Comparison of ENCODE assay signal across 11 cellular contexts in genomic region chr20:5918856-5919633, GRCh38. TPM values are rescaled to one million over a fixed set of nuclear protein-coding genes. Genes with fewer than 3 reads are reported as not detected.
A peak's percentile ranks its signal among the peaks of the same experiment; 100 is the strongest.
DNase-seq lines count a peak whose midpoint lies in the region; ATAC-seq and TF ChIP-seq lines count a peak whose summit lies in the region.
"Had no signal": no experiment of that assay in that cellular context is flagged by ENCODE, and none has a peak within 500 bp of the region (broad histone marks: within the 10 kb centered on the region; RNA-seq: fewer than 3 reads in every experiment).

No MANE protein-coding gene starts in this region.

- H3K4me2 ChIP-seq in hepatocyte, result no peak overlapping the region

- CTCF ChIA-PET in activated CD4-positive, alpha-beta memory T cell treated with anti-CD3 and anti-CD28 coated beads, Interleukin-2, amount 10 ng/mL, durations not matched to agents 7 days and 5 days (lab: Charles Lee), result interaction anchor here (0.7 to 0.9 kb wide), 4 partner anchors 75 to 121 kb away, joined by 3 read pairs; no protein-coding TSS in a partner anchor

- DNase-seq in DMS53 (lab: John Stamatoyannopoulos, UW), result peak; percentile 88
- DNase-seq in activated CD4-positive, alpha-beta memory T cell treated with anti-CD3 and anti-CD28 coated beads, Interleukin-2, amount 10 ng/mL, durations not matched to agents 7 days and 5 days, result peak; percentile 32
- peak; percentile 57 for DNase-seq in kidney epithelial cell (ENCODE audit: low read depth)
- no peak for DNase-seq in NCI-H1105 (lab: John Stamatoyannopoulos, UW)
- no peak for DNase-seq in hepatocyte (ENCODE audit: low spot score)
- DNase-seq: NCI-H524 treated with DMSO at 0.1 percent for 48 hours had no signal

- H3K9ac ChIP-seq in HUES48 (ENCODE audit: low read depth, low read length), result no peak overlapping the region
- H3K9ac ChIP-seq: parathyroid adenoma had no signal

- H3K9me3 ChIP-seq in HUES48 (ENCODE audit: control insufficient read depth, insufficient read depth, low read length) (no peaks in the 10 kb centered on the region; the same call in 1 of the 2 replicates), hepatocyte (ENCODE audit: low read depth) (no peaks in the 10 kb centered on the region)
- H3K9me3 ChIP-seq: thoracic aorta had no signal

- H3K27ac Mint-ChIP-seq in activated CD4-positive, alpha-beta memory T cell treated with anti-CD3 and anti-CD28 coated beads, Interleukin-2, amount 10 ng/mL, durations not matched to agents 7 days and 5 days, result peak overlapping the region; percentile 4

- H3K4me1 Mint-ChIP-seq in activated CD4-positive, alpha-beta memory T cell treated with anti-CD3 and anti-CD28 coated beads, Interleukin-2, amount 10 ng/mL, durations not matched to agents 7 days and 5 days, result peaks cover 20% of the 10 kb centered on the region

- TF ChIP-seq CTCF in kidney epithelial cell (IDR thresholded peaks at IDR 0.05; ENCODE audit: insufficient read depth, low read length, poor library complexity, severe bottlenecking) (no peak), hepatocyte (IDR thresholded peaks at IDR 0.05; ENCODE audit: poor library complexity) (no peak)

- no peaks in the 10 kb centered on the region for H3K9me3 Mint-ChIP-seq in activated CD4-positive, alpha-beta memory T cell treated with anti-CD3 and anti-CD28 coated beads, Interleukin-2, amount 10 ng/mL, durations not matched to agents 7 days and 5 days

- H3K4me1 ChIP-seq in HUES48 (ENCODE audit: control insufficient read depth, insufficient read depth, low read length), result peaks cover 16% of the 10 kb centered on the region
- no peaks in the 10 kb centered on the region for H3K4me1 ChIP-seq in hepatocyte (ENCODE audit: insufficient read depth)
- H3K4me1 ChIP-seq: parathyroid adenoma had no signal

- H3K27me3 Mint-ChIP-seq in activated CD4-positive, alpha-beta memory T cell treated with anti-CD3 and anti-CD28 coated beads, Interleukin-2, amount 10 ng/mL, durations not matched to agents 7 days and 5 days, result peaks cover 17% of the 10 kb centered on the region

- H3K4me3 ChIP-seq in HUES48 (ENCODE audit: low read depth, low read length) (no peak overlapping the region), kidney epithelial cell (ENCODE audit: low read depth, low read length) (no peak overlapping the region), hepatocyte (no peak overlapping the region)
- H3K4me3 ChIP-seq: thoracic aorta had no signal

- H3K9me2 ChIP-seq in hepatocyte (replicated peaks; ENCODE audit: insufficient read depth), result no peaks in the 10 kb centered on the region

- POLR2A ChIA-PET in activated CD4-positive, alpha-beta memory T cell treated with anti-CD3 and anti-CD28 coated beads, Interleukin-2, amount 10 ng/mL, durations not matched to agents 7 days and 5 days (lab: Charles Lee), result interaction anchor here (0.8 to 1.8 kb wide), 5 partner anchors 26 to 76 kb away, joined by 3 to 5 read pairs (median 3); no protein-coding TSS in a partner anchor

- H2AFZ ChIP-seq in hepatocyte, result no peak overlapping the region
- H2AFZ ChIP-seq: parathyroid adenoma had no signal

- H3K27me3 ChIP-seq in HUES48 (ENCODE audit: control insufficient read depth, insufficient read depth, low read length) (no peaks in the 10 kb centered on the region), kidney epithelial cell (ENCODE audit: control insufficient read depth, insufficient read depth, low read length) (no peaks in the 10 kb centered on the region), hepatocyte (no peaks in the 10 kb centered on the region)

- ATAC-seq in GM21619 (IDR thresholded peaks at IDR 0.05; ENCODE audit: unreplicated experiment), result no peak
- ATAC-seq in GM21367 (IDR thresholded peaks at IDR 0.05; ENCODE audit: unreplicated experiment), result no peak

- H4K20me1 ChIP-seq in hepatocyte (ENCODE audit: insufficient read depth, poor library complexity, severe bottlenecking), result no peaks in the 10 kb centered on the region

- no peaks in the 10 kb centered on the region for H3K36me3 Mint-ChIP-seq in activated CD4-positive, alpha-beta memory T cell treated with anti-CD3 and anti-CD28 coated beads, Interleukin-2, amount 10 ng/mL, durations not matched to agents 7 days and 5 days (ENCODE audit: low read depth)

- H3K79me2 ChIP-seq in hepatocyte, result no peaks in the 10 kb centered on the region
- H3K79me2 ChIP-seq: parathyroid adenoma had no signal

- WGBS in hepatocyte (ENCODE audit: low lambda C conversion rate, missing lambda C conversion rate), result 45% methylated on average over 4 of the region's 4 CpGs

- H3K27ac ChIP-seq in HUES48 (ENCODE audit: low read depth, low read length) (peak overlapping the region; percentile 66), hepatocyte (no peak overlapping the region)
- H3K27ac ChIP-seq: parathyroid adenoma, thoracic aorta had no signal

- no peak overlapping the region for H3K4me3 Mint-ChIP-seq in activated CD4-positive, alpha-beta memory T cell treated with anti-CD3 and anti-CD28 coated beads, Interleukin-2, amount 10 ng/mL, durations not matched to agents 7 days and 5 days

- H3K36me3 ChIP-seq in HUES48 (ENCODE audit: control insufficient read depth, insufficient read depth, low read length) (no peaks in the 10 kb centered on the region), kidney epithelial cell (ENCODE audit: control insufficient read depth, insufficient read depth, low read length) (no peaks in the 10 kb centered on the region), hepatocyte (replicated peaks; ENCODE audit: insufficient read depth, low read depth) (no peaks in the 10 kb centered on the region)
- H3K36me3 ChIP-seq: thoracic aorta had no signal

RNA-seq across cellular contexts. Expression of gene CHGB, which starts 7.7 kb away (rescaled TPM):
- total RNA-seq in activated CD4-positive, alpha-beta memory T cell treated with anti-CD3 and anti-CD28 coated beads, Interleukin-2, amount 10 ng/mL, durations not matched to agents 7 days and 5 days, result not detected
- total RNA-seq in kidney epithelial cell (0.17 and 1.4 TPM in 2 replicates), hepatocyte (1.3 and 1.4 TPM in 2 replicates)
- 0.86 and 2.5 TPM in 2 replicates for polyA plus RNA-seq in hepatocyte
- total RNA-seq: thoracic aorta had no signal

RNA-seq across cellular contexts. Expression of gene TRMT6, which starts 31.3 kb away (rescaled TPM):
- 10 to 100 TPM; 17.0 to 19.1 TPM for total RNA-seq in activated CD4-positive, alpha-beta memory T cell treated with anti-CD3 and anti-CD28 coated beads, Interleukin-2, amount 10 ng/mL, durations not matched to agents 7 days and 5 days
- total RNA-seq in kidney epithelial cell (12.7 and 18.0 TPM in 2 replicates), hepatocyte (9.0 and 10.1 TPM in 2 replicates)
- polyA plus RNA-seq in hepatocyte, result 11.2 and 14.2 TPM in 2 replicates

RNA-seq across cellular contexts. Expression of gene MCM8, which starts 31.4 kb away (rescaled TPM):
- total RNA-seq in activated CD4-positive, alpha-beta memory T cell treated with anti-CD3 and anti-CD28 coated beads, Interleukin-2, amount 10 ng/mL, durations not matched to agents 7 days and 5 days, result 10 to 100 TPM; 33.2 to 34.5 TPM
- total RNA-seq in kidney epithelial cell (5.1 and 6.1 TPM in 2 replicates), hepatocyte (4.9 and 6.7 TPM in 2 replicates)
- 1.5 and 1.7 TPM in 2 replicates for polyA plus RNA-seq in hepatocyte

Comparison
In these comparisons a context has a peak if more than half of its experiments do, and no peak if none do; other contexts are left out.
1. DNase-seq: peak in DMS53 (single experiment), activated CD4-positive, alpha-beta memory T cell treated with anti-CD3 and anti-CD28 coated beads, Interleukin-2, amount 10 ng/mL, durations not matched to agents 7 days and 5 days (single experiment) and kidney epithelial cell (single experiment); none in NCI-H1105 (single experiment) and hepatocyte (single experiment).